Comparison of ENCODE assay signal across 9 cellular contexts in the genomic region with DNA sequence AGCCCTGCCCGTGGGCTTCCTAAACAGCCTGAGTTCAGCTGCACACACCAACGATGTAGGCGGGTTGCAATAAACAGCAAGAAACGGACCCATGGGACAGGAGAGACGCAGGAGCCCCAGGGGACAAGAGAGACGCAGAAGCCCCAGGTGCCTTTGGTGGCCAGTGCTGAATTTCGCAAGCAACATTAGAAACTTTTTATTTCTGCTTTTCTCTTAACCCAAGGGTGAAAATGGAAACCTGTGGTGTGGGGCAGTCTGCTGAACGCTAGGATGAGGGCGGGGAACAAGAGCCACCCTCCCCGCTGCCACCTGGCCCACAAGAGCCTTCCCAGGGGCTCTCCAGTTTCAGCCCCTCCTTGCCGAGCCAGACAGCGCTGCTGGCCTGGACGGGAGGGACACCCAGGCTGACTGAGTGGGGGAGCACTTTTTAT. TPM values are rescaled to one million over a fixed set of nuclear protein-coding genes. Genes with fewer than 3 reads are reported as not detected.
DNase-seq lines count a peak whose midpoint lies in the region; ATAC-seq and TF ChIP-seq lines count a peak whose summit lies in the region.
"Had no signal": no experiment of that assay in that cellular context is flagged by ENCODE, and none has a peak within 500 bp of the region (broad histone marks: within the 10 kb centered on the region; RNA-seq: fewer than 3 reads in every experiment).

No MANE protein-coding gene starts in this region.

- no TSS peak for BruUV-seq in PC-3 (replicated peaks; lab: Mats Ljungman, UMichigan)

- H3K9me2 ChIP-seq in PC-3 (replicated peaks; ENCODE audit: low read length) = no peaks in the 10 kb centered on the region

- H3K4me1 Mint-ChIP-seq in chondrocyte (ENCODE audit: low read depth) = peaks cover 21% of the 10 kb centered on the region

- DNase-seq in chondrocyte (ENCODE audit: low spot score) (peak; percentile 52), NCI-H226 (no peak), cerebellar nuclear complex (lab: John Stamatoyannopoulos, UW) (no peak), PC-3 (no peak), NCI-H2029 (lab: John Stamatoyannopoulos, UW) (no peak)

- H3K4me3 ChIP-seq in PC-3 (ENCODE audit: low read length) = no peak overlapping the region
- H3K4me3 ChIP-seq: HAP-1 had no signal

- no peak overlapping the region for H3K4me3 Mint-ChIP-seq in chondrocyte (ENCODE audit: unreplicated experiment)

- no peaks in the 10 kb centered on the region for H3K9me3 Mint-ChIP-seq in chondrocyte (ENCODE audit: low read depth)

- H3K27me3 Mint-ChIP-seq in chondrocyte (ENCODE audit: low read depth) = no peaks in the 10 kb centered on the region

- no peak overlapping the region for H3K27ac ChIP-seq in PC-3 (ENCODE audit: low read length)

- ATAC-seq in GM18511 (IDR thresholded peaks at IDR 0.05; ENCODE audit: unreplicated experiment) = peak; percentile 73
- ATAC-seq in GM21526 (IDR thresholded peaks at IDR 0.05; ENCODE audit: low FRiP score, unreplicated experiment) = peak; percentile 55
- ATAC-seq in HG03460 (IDR thresholded peaks at IDR 0.05; ENCODE audit: unreplicated experiment) = peak; percentile 55
- no peak for ATAC-seq in PC-3

- TF ChIP-seq CTCF in chondrocyte (IDR thresholded peaks at IDR 0.05) (no peak), PC-3 (conservative IDR thresholded peaks at IDR 0.05; ENCODE audit: low read depth, low read length) (no peak)

- no peak overlapping the region for H3K9ac ChIP-seq in PC-3 (ENCODE audit: low read length)

- peaks cover 12% of the 10 kb centered on the region for H3K4me1 ChIP-seq in PC-3 (ENCODE audit: insufficient read depth, low read length)

- peaks cover 6% of the 10 kb centered on the region for H3K36me3 Mint-ChIP-seq in chondrocyte (ENCODE audit: low read depth)

- no peak overlapping the region for H3K4me2 ChIP-seq in PC-3 (ENCODE audit: low read length)

- H3K79me2 ChIP-seq in PC-3 (ENCODE audit: low read length) = peaks cover 54% of the 10 kb centered on the region

- CTCF ChIA-PET in PC-3 (lab: Charles Lee) = no interaction called here

- H3K27me3 ChIP-seq in PC-3 (ENCODE audit: low read length) = no peaks in the 10 kb centered on the region

- peaks cover 20% of the 10 kb centered on the region for H4K20me1 ChIP-seq in PC-3 (ENCODE audit: low read length)

- intact Hi-C loops in PC-3 (cut with micrococcal nuclease) = no loop called here

- H3K27ac Mint-ChIP-seq in chondrocyte (ENCODE audit: unreplicated experiment) = no peak overlapping the region

- no peaks in the 10 kb centered on the region for H3K9me3 ChIP-seq in PC-3 (ENCODE audit: low read length)

- H2AFZ ChIP-seq in PC-3 (ENCODE audit: low read length) = no peak overlapping the region

- POLR2A ChIA-PET in PC-3 (lab: Charles Lee; ENCODE audit: unreplicated experiment) = no interaction called here

- H3K36me3 ChIP-seq in PC-3 (ENCODE audit: low read depth, low read length) = peaks cover 7% of the 10 kb centered on the region; the same call in 1 of the 2 replicates

- H3F3A ChIP-seq in PC-3 (ENCODE audit: low read length, unreplicated experiment) = no peaks in the 10 kb centered on the region

RNA-seq across cellular contexts. Expression of a gene that starts 20.0 kb away (rescaled TPM):
- total RNA-seq in chondrocyte (1.4 to 4.4 TPM (median 3.8 TPM) in 3 replicates), PC-3 (2014; rRNA removed) (2.0 and 2.7 TPM in 2 replicates)

RNA-seq across cellular contexts. Expression of a gene that starts 41.4 kb away (rescaled TPM):
- total RNA-seq in chondrocyte (not detected in 3 replicates), PC-3 (2014; rRNA removed) (not detected in 2 replicates)

RNA-seq across cellular contexts. Expression of a gene that starts 49.0 kb away (rescaled TPM):
- 9.2 to 9.6 TPM (median 9.5 TPM) in 3 replicates for total RNA-seq in chondrocyte
- 11.6 and 12.4 TPM in 2 replicates for total RNA-seq in PC-3 (2014; rRNA removed)
